9 cellular contexts compared by ENCODE assay signal in the genomic region with DNA sequence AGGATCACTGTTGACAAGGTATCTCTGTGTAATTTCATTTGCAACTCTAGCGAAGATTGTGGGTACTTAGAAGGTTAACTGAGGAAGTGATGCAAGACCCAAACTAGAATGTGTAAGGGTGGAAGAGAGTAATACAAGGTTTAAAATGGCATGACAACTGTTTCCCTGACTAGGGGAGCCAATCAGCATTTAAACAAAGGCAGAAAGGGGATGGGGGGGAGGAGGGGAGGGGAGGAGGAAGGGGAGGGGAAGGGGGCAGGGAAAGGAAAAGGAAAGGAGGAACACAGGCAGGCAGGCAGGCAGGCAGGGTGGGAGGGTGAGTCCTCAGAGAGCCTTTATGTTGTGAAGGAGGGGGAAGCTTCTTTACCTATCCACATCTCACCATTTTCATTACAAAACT. TPM values are rescaled to one million over a fixed set of nuclear protein-coding genes. Genes with fewer than 3 reads are reported as not detected.
DNase-seq lines count a peak whose midpoint lies in the region; ATAC-seq, FAIRE-seq and TF ChIP-seq lines count a peak whose summit lies in the region.
"Had no signal": no experiment of that assay in that cellular context is flagged by ENCODE, and none has a peak within 500 bp of the region (broad histone marks: within the 10 kb centered on the region; RNA-seq: fewer than 3 reads in every experiment).

No MANE protein-coding gene starts in this region.

- no peak overlapping the region for H3K4me3 ChIP-seq in SK-N-MC
- H3K4me3 ChIP-seq in small intestine (ENCODE audit: low read depth in 1 of 2, low read length in 2 of 2), result no peak overlapping the region
- H3K4me3 ChIP-seq: heart left ventricle had no signal

- H3K36me3 Mint-ChIP-seq in activated CD4-positive, alpha-beta T cell treated with anti-CD3 and anti-CD28 coated beads for 36 hours (ENCODE audit: low read depth), result peaks cover 39% of the 10 kb centered on the region
- peaks cover 29% of the 10 kb centered on the region for H3K36me3 Mint-ChIP-seq in endothelial cell (ENCODE audit: low read depth, unreplicated experiment)
- peaks cover 60% of the 10 kb centered on the region for H3K36me3 Mint-ChIP-seq in stimulated activated naive CD8-positive, alpha-beta T cell treated with anti-CD3 and anti-CD28 coated beads, Interleukin-15, Interleukin-2, amounts not matched to agents 100 ng/mL and 50 ng/mL, for 24 hours (ENCODE audit: low read depth)

- no peaks in the 10 kb centered on the region for H3K9me3 ChIP-seq in SK-N-MC (ENCODE audit: low read depth, low read length)
- H3K9me3 ChIP-seq in small intestine (ENCODE audit: control insufficient read depth, low read depth), result no peaks in the 10 kb centered on the region
- H3K9me3 ChIP-seq: heart left ventricle had no signal

- H3K27me3 Mint-ChIP-seq in activated CD4-positive, alpha-beta T cell treated with anti-CD3 and anti-CD28 coated beads for 36 hours, result no peaks in the 10 kb centered on the region
- H3K27me3 Mint-ChIP-seq in endothelial cell (ENCODE audit: unreplicated experiment), result peaks cover 7% of the 10 kb centered on the region
- H3K27me3 Mint-ChIP-seq in stimulated activated naive CD8-positive, alpha-beta T cell treated with anti-CD3 and anti-CD28 coated beads, Interleukin-15, Interleukin-2, amounts not matched to agents 100 ng/mL and 50 ng/mL, for 24 hours, result no peaks in the 10 kb centered on the region

- intact Hi-C loops in activated CD4-positive, alpha-beta T cell treated with anti-CD3 and anti-CD28 coated beads for 36 hours (cut with DNase I, micrococcal nuclease), result loop anchor here (1.0 to 5.0 kb wide), 4 partner anchors 217 to 397 kb away; no protein-coding TSS in a partner anchor

- peaks cover 0 to 7% of the 10 kb centered on the region in 2 donors for H3K4me1 ChIP-seq in small intestine (ENCODE audit: control insufficient read depth in 2 of 2, insufficient read depth in 1 of 2, low read depth in 1 of 2, low read length in 1 of 2)

- no peak overlapping the region for H3K4me3 Mint-ChIP-seq in activated CD4-positive, alpha-beta T cell treated with anti-CD3 and anti-CD28 coated beads for 36 hours
- H3K4me3 Mint-ChIP-seq in endothelial cell (ENCODE audit: unreplicated experiment), result no peak overlapping the region
- no peak overlapping the region for H3K4me3 Mint-ChIP-seq in stimulated activated naive CD8-positive, alpha-beta T cell treated with anti-CD3 and anti-CD28 coated beads, Interleukin-15, Interleukin-2, amounts not matched to agents 100 ng/mL and 50 ng/mL, for 24 hours

- H3K36me3 ChIP-seq in SK-N-MC (ENCODE audit: insufficient read depth, low read length) (peaks cover 44% of the 10 kb centered on the region), small intestine (ENCODE audit: control insufficient read depth in 2 of 2, insufficient read depth in 2 of 2, low read length in 2 of 2) (peaks cover 4 to 6% of the 10 kb centered on the region in 2 donors)

- CTCF ChIA-PET in activated CD4-positive, alpha-beta T cell treated with anti-CD3 and anti-CD28 coated beads for 36 hours (lab: Charles Lee), result interaction anchor here (1.2 to 2.7 kb wide), 4 partner anchors 13 to 458 kb away, joined by 4 to 16 read pairs (median 6); no protein-coding TSS in a partner anchor

- no peaks in the 10 kb centered on the region for H3K27me3 ChIP-seq in small intestine (ENCODE audit: control insufficient read depth in 2 of 2, insufficient read depth in 2 of 2, low read length in 2 of 2)
- H3K27me3 ChIP-seq: heart left ventricle had no signal

- H3K27ac Mint-ChIP-seq in activated CD4-positive, alpha-beta T cell treated with anti-CD3 and anti-CD28 coated beads for 36 hours, result peak overlapping the region; percentile 81
- H3K27ac Mint-ChIP-seq in endothelial cell (ENCODE audit: unreplicated experiment), result peak overlapping the region; percentile 80
- peak overlapping the region; percentile 21 for H3K27ac Mint-ChIP-seq in stimulated activated naive CD8-positive, alpha-beta T cell treated with anti-CD3 and anti-CD28 coated beads, Interleukin-15, Interleukin-2, amounts not matched to agents 100 ng/mL and 50 ng/mL, for 24 hours

- POLR2A ChIA-PET in activated CD4-positive, alpha-beta T cell treated with anti-CD3 and anti-CD28 coated beads for 36 hours (lab: Charles Lee), result no interaction called here

- no peak overlapping the region for H3K9ac ChIP-seq in SK-N-MC (ENCODE audit: insufficient read length)

- peaks cover 9% of the 10 kb centered on the region for H3K4me1 Mint-ChIP-seq in activated CD4-positive, alpha-beta T cell treated with anti-CD3 and anti-CD28 coated beads for 36 hours
- peaks cover 7% of the 10 kb centered on the region for H3K4me1 Mint-ChIP-seq in endothelial cell (ENCODE audit: unreplicated experiment)
- peaks cover 9% of the 10 kb centered on the region for H3K4me1 Mint-ChIP-seq in stimulated activated naive CD8-positive, alpha-beta T cell treated with anti-CD3 and anti-CD28 coated beads, Interleukin-15, Interleukin-2, amounts not matched to agents 100 ng/mL and 50 ng/mL, for 24 hours (ENCODE audit: low read depth)

- peak; percentile 57 for ATAC-seq in activated CD4-positive, alpha-beta T cell treated with anti-CD3 and anti-CD28 coated beads for 36 hours

- 85 to 94% (median 85%) methylated on average over 1 of the region's 1 CpG for WGBS in small intestine, 3 donors

- H3K27ac ChIP-seq in SK-N-MC, result peak overlapping the region; percentile 76
- H3K27ac ChIP-seq in small intestine (ENCODE audit: low read depth in 1 of 2, low read length in 1 of 2), result peak overlapping the region in 1 of 2 donors; percentile 49

- peaks cover 2% of the 10 kb centered on the region for H3K9me3 Mint-ChIP-seq in activated CD4-positive, alpha-beta T cell treated with anti-CD3 and anti-CD28 coated beads for 36 hours (ENCODE audit: low read depth)
- H3K9me3 Mint-ChIP-seq in endothelial cell (ENCODE audit: unreplicated experiment), result no peaks in the 10 kb centered on the region
- H3K9me3 Mint-ChIP-seq in stimulated activated naive CD8-positive, alpha-beta T cell treated with anti-CD3 and anti-CD28 coated beads, Interleukin-15, Interleukin-2, amounts not matched to agents 100 ng/mL and 50 ng/mL, for 24 hours, result no peaks in the 10 kb centered on the region

- no peak for FAIRE-seq in small intestine (lab: Jason Lieb, UNC)

- TF ChIP-seq CTCF in endothelial cell (IDR thresholded peaks at IDR 0.05; ENCODE audit: unreplicated experiment), result no peak

- DNase-seq in activated CD4-positive, alpha-beta T cell treated with anti-CD3 and anti-CD28 coated beads for 36 hours, result peak; percentile 16
- no peak for DNase-seq in activated CD4-positive, alpha-beta T cell treated with anti-CD3 and anti-CD28 coated beads for 1 hour
- DNase-seq in SK-N-MC (ENCODE audit: low read depth, low spot score) (no peak), endothelial cell (ENCODE audit: low spot score) (no peak), small intestine (no peak), middle frontal gyrus (ENCODE audit: extremely low spot score, low spot score) (no peak), T-helper 9 cell (no peak)
- DNase-seq: heart left ventricle had no signal

RNA-seq across cellular contexts. Expression of gene NRDE2, which starts 31.1 kb away (rescaled TPM):
- total RNA-seq in activated CD4-positive, alpha-beta T cell treated with anti-CD3 and anti-CD28 coated beads for 36 hours, result 10 to 100 TPM; 22.8 to 25.3 TPM
- total RNA-seq in endothelial cell (ENCODE audit: unreplicated experiment), result 20.8 TPM
- 10 to 100 TPM; 11.2 to 20.0 (median 15.7) TPM for polyA plus RNA-seq in small intestine

RNA-seq across cellular contexts. Expression of gene PSMC1, which starts 44.3 kb away (rescaled TPM):
- 100 to 1,000 TPM in 1 of 2 experiments, 10 to 100 TPM in 1; 77.3 to 127 TPM for total RNA-seq in activated CD4-positive, alpha-beta T cell treated with anti-CD3 and anti-CD28 coated beads for 36 hours
- total RNA-seq in endothelial cell (ENCODE audit: unreplicated experiment), result 105 TPM
- polyA plus RNA-seq in small intestine, result 100 to 1,000 TPM in 2 of 3 donors, 10 to 100 TPM in 1; 85.0 to 172 (median 121) TPM

Comparison
In these comparisons a context has a peak if more than half of its experiments do, and no peak if none do; other contexts are left out.
1. H3K27ac Mint-ChIP-seq: peak in every context shown above with its lines; median percentile 81 in activated CD4-positive, alpha-beta T cell treated with anti-CD3 and anti-CD28 coated beads for 36 hours; 80 in endothelial cell; 21 in stimulated activated naive CD8-positive, alpha-beta T cell treated with anti-CD3 and anti-CD28 coated beads, Interleukin-15, Interleukin-2, amounts not matched to agents 100 ng/mL and 50 ng/mL, for 24 hours.